7 cellular contexts compared by ENCODE assay signal in the genomic region with DNA sequence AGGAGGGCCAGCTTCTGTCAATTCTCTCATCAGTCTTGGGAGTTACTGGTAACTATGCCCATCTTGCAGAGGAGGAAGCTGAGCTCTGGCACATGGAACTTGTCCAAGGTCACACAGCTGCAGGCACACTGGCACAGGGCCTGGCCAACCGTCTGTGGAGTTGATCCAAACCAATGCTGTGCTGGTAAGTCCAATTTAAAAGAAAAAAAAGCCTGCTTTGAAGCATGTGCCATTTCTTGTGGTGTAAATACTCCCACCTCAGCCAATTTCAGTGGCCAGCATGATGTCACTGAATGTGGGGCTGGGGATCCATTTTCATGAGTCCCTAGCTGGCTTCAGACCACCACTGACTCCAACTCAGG.
DNase-seq lines count a peak whose midpoint lies in the region; ATAC-seq and TF ChIP-seq lines count a peak whose summit lies in the region.

No MANE protein-coding gene starts in this region.

- intact Hi-C loops in Caco-2 (cut with micrococcal nuclease; ENCODE audit: unreplicated experiment), result no loop called here

- H3K36me3 Mint-ChIP-seq in activated naive CD8-positive, alpha-beta T cell treated with anti-CD3 and anti-CD28 coated beads, Interleukin-2, amount 10 ng/mL, durations not matched to agents 7 days and 5 days, result peaks cover 23% of the 10 kb centered on the region
- H3K36me3 Mint-ChIP-seq in immature natural killer cell, result peaks cover 12 to 23% (median 14%) of the 10 kb centered on the region in 3 donors
- H3K36me3 Mint-ChIP-seq in Caco-2 (ENCODE audit: insufficient read depth, unreplicated experiment), result peaks cover 8% of the 10 kb centered on the region

- peaks cover 16% of the 10 kb centered on the region for H3K9me3 Mint-ChIP-seq in activated naive CD8-positive, alpha-beta T cell treated with anti-CD3 and anti-CD28 coated beads, Interleukin-2, amount 10 ng/mL, durations not matched to agents 7 days and 5 days
- H3K9me3 Mint-ChIP-seq in immature natural killer cell (peaks cover 3 to 37% (median 21%) of the 10 kb centered on the region in 6 donors), Caco-2 (ENCODE audit: unreplicated experiment) (peaks cover 11% of the 10 kb centered on the region)

- POLR2A ChIA-PET in activated naive CD8-positive, alpha-beta T cell treated with anti-CD3 and anti-CD28 coated beads, Interleukin-2, amount 10 ng/mL, durations not matched to agents 7 days and 5 days (lab: Charles Lee), result interaction anchor here (0.8 to 3.0 kb wide), 8 partner anchors 12 to 98 kb away, joined by 3 to 12 read pairs (median 5); partner anchors contain the start of gene CHSY1
- POLR2A ChIA-PET in Caco-2 (lab: Charles Lee), result no interaction called here

- TF ChIP-seq CTCF in Caco-2 (IDR thresholded peaks at IDR 0.05; ENCODE audit: insufficient read depth in 1 of 2, low read depth in 1 of 2, low read length in 1 of 2, severe bottlenecking in 1 of 2, unreplicated experiment in 1 of 2), result no peak

- no peaks in the 10 kb centered on the region for H3K27me3 Mint-ChIP-seq in activated naive CD8-positive, alpha-beta T cell treated with anti-CD3 and anti-CD28 coated beads, Interleukin-2, amount 10 ng/mL, durations not matched to agents 7 days and 5 days
- H3K27me3 Mint-ChIP-seq in immature natural killer cell (ENCODE audit: low read depth in 3 of 3) (peaks cover 1 to 6% (median 3%) of the 10 kb centered on the region in 3 donors), Caco-2 (ENCODE audit: insufficient read depth, unreplicated experiment) (no peaks in the 10 kb centered on the region)

- CTCF ChIA-PET in Caco-2 (lab: Charles Lee), result no interaction called here

- peak overlapping the region; percentile 95 for H3K27ac Mint-ChIP-seq in activated naive CD8-positive, alpha-beta T cell treated with anti-CD3 and anti-CD28 coated beads, Interleukin-2, amount 10 ng/mL, durations not matched to agents 7 days and 5 days
- H3K27ac Mint-ChIP-seq in immature natural killer cell, result peak overlapping the region in 3 of 6 donors; percentile 51 to 79 (median 72)
- H3K27ac Mint-ChIP-seq in Caco-2 (ENCODE audit: unreplicated experiment), result no peak overlapping the region

- DNase-seq in activated naive CD8-positive, alpha-beta T cell treated with anti-CD3 and anti-CD28 coated beads, Interleukin-2, amount 10 ng/mL, durations not matched to agents 7 days and 5 days, result no peak
- no peak for DNase-seq in immature natural killer cell
- peak; percentile 50 for DNase-seq in stromal cell of bone marrow (ENCODE audit: low read depth)
- DNase-seq in Caco-2, result no peak

- H3K4me1 Mint-ChIP-seq in activated naive CD8-positive, alpha-beta T cell treated with anti-CD3 and anti-CD28 coated beads, Interleukin-2, amount 10 ng/mL, durations not matched to agents 7 days and 5 days, result peaks cover 31% of the 10 kb centered on the region
- H3K4me1 Mint-ChIP-seq in immature natural killer cell (peaks cover 16 to 21% of the 10 kb centered on the region in 2 donors), Caco-2 (ENCODE audit: low read depth, unreplicated experiment) (no peaks in the 10 kb centered on the region)

- H3K36me3 ChIP-seq in Caco-2 (ENCODE audit: control insufficient read depth, insufficient read depth, low read length), result no peaks in the 10 kb centered on the region

- peaks cover 18% of the 10 kb centered on the region for H3K9me3 ChIP-seq in Caco-2

- no peaks in the 10 kb centered on the region for H3K4me1 ChIP-seq in Caco-2

- ATAC-seq in HG03196 (IDR thresholded peaks at IDR 0.05; ENCODE audit: unreplicated experiment) (peak; percentile 11), HG02642 (IDR thresholded peaks at IDR 0.05; ENCODE audit: poor library complexity, unreplicated experiment) (no peak), HG03469 (IDR thresholded peaks at IDR 0.05; ENCODE audit: unreplicated experiment) (no peak)
- peak; percentile 9 for ATAC-seq in activated naive CD8-positive, alpha-beta T cell treated with anti-CD3 and anti-CD28 coated beads, Interleukin-2, amount 10 ng/mL, durations not matched to agents 7 days and 5 days (ENCODE audit: low read depth)

- H3K4me3 ChIP-seq in Caco-2 (ENCODE audit: low read depth, low read length), result no peak overlapping the region

- no TSS peak for BruUV-seq in Caco-2 (replicated peaks; lab: Mats Ljungman, UMichigan)

- peak overlapping the region; percentile 79 for H3K4me3 Mint-ChIP-seq in activated naive CD8-positive, alpha-beta T cell treated with anti-CD3 and anti-CD28 coated beads, Interleukin-2, amount 10 ng/mL, durations not matched to agents 7 days and 5 days
- H3K4me3 Mint-ChIP-seq in immature natural killer cell (peak overlapping the region in 3 of 5 donors; percentile 54 to 61 (median 60)), Caco-2 (ENCODE audit: unreplicated experiment) (no peak overlapping the region)

- H3K27me3 ChIP-seq in Caco-2 (replicated peaks; ENCODE audit: control insufficient read depth, insufficient read depth, low read length), result no peaks in the 10 kb centered on the region

Comparison
In these comparisons a context has a peak if more than half of its experiments do, and no peak if none do; other contexts are left out.
1. ATAC-seq: peak in HG03196 (single experiment) and activated naive CD8-positive, alpha-beta T cell treated with anti-CD3 and anti-CD28 coated beads, Interleukin-2, amount 10 ng/mL, durations not matched to agents 7 days and 5 days (single experiment); none in HG02642 (single experiment) and HG03469 (single experiment).